16 cellular contexts compared by ENCODE assay signal in genomic region chr2:232537499-232537898, GRCh38. TPM values are rescaled to one million over a fixed set of nuclear protein-coding genes. Genes with fewer than 3 reads are reported as not detected.
"Had no signal": no experiment of that assay in that cellular context is flagged by ENCODE, and none has a peak within 500 bp of the region (broad histone marks: within the 10 kb centered on the region; RNA-seq: fewer than 3 reads in every experiment).

No MANE protein-coding gene starts in this region.

- ATAC-seq: activated CD8-positive, alpha-beta memory T cell treated with anti-CD3 and anti-CD28 coated beads, Interleukin-2, amount 10 ng/mL, durations not matched to agents 7 days and 5 days; natural killer cell treated with Interleukin-12 subunit alpha and Interleukin-12 subunit beta and Interleukin-15 and Interleukin-18, amount 100 ng/mL, for 72 hours; stimulated activated naive CD8-positive, alpha-beta T cell treated with anti-CD3 and anti-CD28 coated beads, Interleukin-15, Interleukin-2, amounts not matched to agents 100 U/mL and 50 U/mL, for 24 hours had no signal

- DNase-seq: activated CD4-positive, CD25-positive, alpha-beta regulatory T cell; activated CD8-positive, alpha-beta memory T cell treated with anti-CD3 and anti-CD28 coated beads, Interleukin-2, amount 10 ng/mL, durations not matched to agents 7 days and 5 days; activated effector memory CD4-positive, alpha-beta T cell treated with Interleukin-2 at 50 U/mL for 16 hours; activated T-cell treated with anti-CD3 and anti-CD28 coated beads, Interleukin-2, amount 50 U/mL, for 24 hours; hypothalamus; kidney glomerular epithelial cell; retina; stimulated activated CD4-positive, alpha-beta T cell treated with anti-CD3 and anti-CD28 coated beads, Interleukin-2, amount 100 ng/mL, for 48 hours; stimulated activated naive CD8-positive, alpha-beta T cell treated with anti-CD3 and anti-CD28 coated beads, Interleukin-15, Interleukin-2, amounts not matched to agents 100 U/mL and 50 U/mL, for 24 hours had no signal

- H3K4me3 ChIP-seq: mucosa of descending colon had no signal

- H3K9me3 ChIP-seq: mucosa of descending colon had no signal

RNA-seq across cellular contexts. Expression of gene CHRNG, which starts 2.0 kb away (rescaled TPM):
- total RNA-seq: activated CD8-positive, alpha-beta memory T cell treated with anti-CD3 and anti-CD28 coated beads, Interleukin-2, amount 10 ng/mL, durations not matched to agents 7 days and 5 days; lung microvascular endothelial cell; mucosa of descending colon; natural killer cell treated with Interleukin-12 subunit alpha and Interleukin-12 subunit beta and Interleukin-15 and Interleukin-18, amount 100 ng/mL, for 72 hours; osteocyte; T-helper 2 cell treated with Interferon-gamma antibody and Interleukin-4, amounts not matched to agents 100 ng/mL and 5 ng/mL, for 36 hours; temporal lobe; ureter had no signal

RNA-seq across cellular contexts. Expression of gene CHRND, which starts 11.5 kb away (rescaled TPM):
- total RNA-seq: activated CD8-positive, alpha-beta memory T cell treated with anti-CD3 and anti-CD28 coated beads, Interleukin-2, amount 10 ng/mL, durations not matched to agents 7 days and 5 days; lung microvascular endothelial cell; mucosa of descending colon; natural killer cell treated with Interleukin-12 subunit alpha and Interleukin-12 subunit beta and Interleukin-15 and Interleukin-18, amount 100 ng/mL, for 72 hours; osteocyte; T-helper 2 cell treated with Interferon-gamma antibody and Interleukin-4, amounts not matched to agents 100 ng/mL and 5 ng/mL, for 36 hours; temporal lobe; ureter had no signal

RNA-seq across cellular contexts. Expression of gene PRSS56, which starts 17.3 kb away (rescaled TPM):
- total RNA-seq: activated CD8-positive, alpha-beta memory T cell treated with anti-CD3 and anti-CD28 coated beads, Interleukin-2, amount 10 ng/mL, durations not matched to agents 7 days and 5 days; lung microvascular endothelial cell; mucosa of descending colon; natural killer cell treated with Interleukin-12 subunit alpha and Interleukin-12 subunit beta and Interleukin-15 and Interleukin-18, amount 100 ng/mL, for 72 hours; osteocyte; T-helper 2 cell treated with Interferon-gamma antibody and Interleukin-4, amounts not matched to agents 100 ng/mL and 5 ng/mL, for 36 hours; ureter had no signal
